In the genomic region with DNA sequence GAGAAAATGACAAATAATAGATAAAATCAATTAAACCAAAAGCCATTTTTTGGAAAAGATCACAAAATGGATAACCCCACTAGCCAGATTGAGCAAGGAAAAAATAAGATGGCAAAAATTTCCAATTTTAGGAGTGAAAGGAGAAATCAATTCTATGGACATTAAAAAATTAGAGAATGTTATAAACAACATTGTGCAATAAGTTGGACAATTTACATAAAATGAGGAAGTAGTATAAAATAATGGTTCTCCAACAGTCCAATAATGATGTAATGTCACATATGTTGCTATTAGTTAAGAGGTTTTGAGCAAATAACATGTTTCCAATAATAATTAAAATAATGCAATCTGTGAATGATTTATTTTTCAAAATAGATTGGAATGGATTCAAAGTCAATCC, we compare ENCODE assay signal across 26 cellular contexts. TPM values are rescaled to one million over a fixed set of nuclear protein-coding genes. Genes with fewer than 3 reads are reported as not detected.
"Had no signal": no experiment of that assay in that cellular context is flagged by ENCODE, and none has a peak within 500 bp of the region (broad histone marks: within the 10 kb centered on the region; RNA-seq: fewer than 3 reads in every experiment).

No MANE protein-coding gene starts in this region.

- H3K27ac Mint-ChIP-seq: activated CD4-positive, alpha-beta memory T cell treated with anti-CD3 and anti-CD28 coated beads for 36 hours; activated CD4-positive, alpha-beta T cell treated with anti-CD3 and anti-CD28 coated beads for 36 hours; activated CD4-positive, alpha-beta T cell treated with anti-CD3 and anti-CD28 coated beads, Interleukin-2, amount 10 ng/mL, durations not matched to agents 24 days and 14 days; activated CD8-positive, alpha-beta memory T cell treated with anti-CD3 and anti-CD28 coated beads, Interleukin-2, amount 10 ng/mL, durations not matched to agents 7 days and 5 days; activated CD8-positive, alpha-beta T cell treated with anti-CD3 and anti-CD28 coated beads, Interleukin-2, amount 10 ng/mL, durations not matched to agents 7 days and 5 days; activated naive CD4-positive, alpha-beta T cell treated with anti-CD3 and anti-CD28 coated beads for 36 hours; activated naive CD4-positive, alpha-beta T cell treated with anti-CD3 and anti-CD28 coated beads, Interleukin-2, amount 50 U/mL, for 24 hours; activated naive CD8-positive, alpha-beta T cell treated with anti-CD3 and anti-CD28 coated beads, Interleukin-2, amount 10 ng/mL, durations not matched to agents 7 days and 5 days; activated T-helper 1 cell treated with anti-CD3 and anti-CD28 coated beads, Interleukin-12 subunit alpha, Interleukin-12 subunit beta, Interleukin-2, Interleukin-4 antibody, amounts not matched to agents 30 ng/mL and 10 ng/mL and 1 ng/mL, durations not matched to agents 14 hours and 24 hours and 36 hours; activated T-helper 2 cell treated with anti-CD3 and anti-CD28 coated beads, Interferon-gamma antibody, Interleukin-2, Interleukin-4, amounts not matched to agents 10 μg/mL and 5 μg/mL and 100 μg/mL, durations not matched to agents 14 hours and 24 hours and 36 hours; brain had no signal

- DNase-seq: activated CD4-positive, alpha-beta memory T cell treated with anti-CD3 and anti-CD28 coated beads for 36 hours; activated CD4-positive, alpha-beta T cell treated with anti-CD3 and anti-CD28 coated beads for 36 hours; activated CD4-positive, alpha-beta T cell treated with anti-CD3 and anti-CD28 coated beads, Interleukin-2, amount 10 ng/mL, durations not matched to agents 24 days and 14 days; activated CD4-positive, CD25-positive, alpha-beta regulatory T cell; activated CD4-positive, CD25-positive, alpha-beta regulatory T cell treated with anti-CD3 and anti-CD28 coated beads, Interleukin-2, amount 50 U/mL, for 72 hours; activated CD8-positive, alpha-beta memory T cell treated with anti-CD3 and anti-CD28 coated beads, Interleukin-2, amount 10 ng/mL, durations not matched to agents 7 days and 5 days; activated CD8-positive, alpha-beta memory T cell treated with anti-CD3 and anti-CD28 coated beads, Interleukin-2, amount 50 U/mL, for 4 hours; activated CD8-positive, alpha-beta T cell treated with anti-CD3 and anti-CD28 coated beads, Interleukin-2, amount 10 ng/mL, durations not matched to agents 7 days and 5 days; activated effector memory CD4-positive, alpha-beta T cell treated with anti-CD3 and anti-CD28 coated beads, Interleukin-2, amount 50 U/mL, for 16 hours; activated naive CD4-positive, alpha-beta T cell treated with anti-CD3 and anti-CD28 coated beads for 36 hours; activated naive CD8-positive, alpha-beta T cell treated with anti-CD3 and anti-CD28 coated beads, Interleukin-2, amount 10 ng/mL, durations not matched to agents 7 days and 5 days; activated T-cell treated with anti-CD3 and anti-CD28 coated beads, Interleukin-2, amount 50 U/mL, for 1 hour; activated T-cell treated with anti-CD3 and anti-CD28 coated beads, Interleukin-2, amount 50 U/mL, for 48 hours; central memory CD4-positive, alpha-beta T cell; cerebellar nuclear complex; colonic mucosa; effector CD8-positive, alpha-beta T cell; esophagus squamous epithelium; foreskin melanocyte; heart right ventricle had no signal

- H3K36me3 Mint-ChIP-seq: activated naive CD4-positive, alpha-beta T cell treated with anti-CD3 and anti-CD28 coated beads, Interleukin-2, amount 50 U/mL, for 24 hours; activated naive CD8-positive, alpha-beta T cell treated with anti-CD3 and anti-CD28 coated beads, Interleukin-2, amount 10 ng/mL, durations not matched to agents 7 days and 5 days; brain had no signal

- ATAC-seq: activated CD4-positive, alpha-beta T cell treated with anti-CD3 and anti-CD28 coated beads for 36 hours; activated CD8-positive, alpha-beta memory T cell treated with anti-CD3 and anti-CD28 coated beads, Interleukin-2, amount 10 ng/mL, durations not matched to agents 7 days and 5 days; activated CD8-positive, alpha-beta T cell treated with anti-CD3 and anti-CD28 coated beads, Interleukin-2, amount 10 ng/mL, durations not matched to agents 7 days and 5 days; gastroesophageal sphincter; heart right ventricle had no signal

- H3K9me3 Mint-ChIP-seq: activated CD4-positive, alpha-beta memory T cell treated with anti-CD3 and anti-CD28 coated beads for 36 hours; activated naive CD4-positive, alpha-beta T cell treated with anti-CD3 and anti-CD28 coated beads for 36 hours had no signal

RNA-seq across cellular contexts. Expression of a gene that starts 3.1 kb away (rescaled TPM):
- total RNA-seq: activated CD4-positive, alpha-beta memory T cell treated with anti-CD3 and anti-CD28 coated beads for 36 hours; activated CD4-positive, alpha-beta T cell treated with anti-CD3 and anti-CD28 coated beads for 36 hours; activated CD4-positive, alpha-beta T cell treated with anti-CD3 and anti-CD28 coated beads, Interleukin-2, amount 10 ng/mL, durations not matched to agents 24 days and 14 days; activated CD8-positive, alpha-beta memory T cell treated with anti-CD3 and anti-CD28 coated beads for 36 hours; activated CD8-positive, alpha-beta memory T cell treated with anti-CD3 and anti-CD28 coated beads, Interleukin-2, amount 10 ng/mL, durations not matched to agents 7 days and 5 days; activated CD8-positive, alpha-beta T cell treated with anti-CD3 and anti-CD28 coated beads, Interleukin-2, amount 10 ng/mL, durations not matched to agents 7 days and 5 days; activated naive CD4-positive, alpha-beta T cell treated with anti-CD3 and anti-CD28 coated beads for 36 hours; activated naive CD8-positive, alpha-beta T cell treated with anti-CD3 and anti-CD28 coated beads, Interleukin-2, amount 10 ng/mL, durations not matched to agents 7 days and 5 days; activated T-helper 1 cell treated with anti-CD3 and anti-CD28 coated beads, Interleukin-12 subunit alpha, Interleukin-12 subunit beta, Interleukin-2, Interleukin-4 antibody, amounts not matched to agents 30 ng/mL and 10 ng/mL and 1 ng/mL, durations not matched to agents 14 hours and 24 hours and 36 hours; activated T-helper 2 cell treated with anti-CD3 and anti-CD28 coated beads, Interferon-gamma antibody, Interleukin-2, Interleukin-4, amounts not matched to agents 10 μg/mL and 5 μg/mL and 100 μg/mL, durations not matched to agents 14 hours and 24 hours and 36 hours; esophagus squamous epithelium had no signal
